In the genomic region with DNA sequence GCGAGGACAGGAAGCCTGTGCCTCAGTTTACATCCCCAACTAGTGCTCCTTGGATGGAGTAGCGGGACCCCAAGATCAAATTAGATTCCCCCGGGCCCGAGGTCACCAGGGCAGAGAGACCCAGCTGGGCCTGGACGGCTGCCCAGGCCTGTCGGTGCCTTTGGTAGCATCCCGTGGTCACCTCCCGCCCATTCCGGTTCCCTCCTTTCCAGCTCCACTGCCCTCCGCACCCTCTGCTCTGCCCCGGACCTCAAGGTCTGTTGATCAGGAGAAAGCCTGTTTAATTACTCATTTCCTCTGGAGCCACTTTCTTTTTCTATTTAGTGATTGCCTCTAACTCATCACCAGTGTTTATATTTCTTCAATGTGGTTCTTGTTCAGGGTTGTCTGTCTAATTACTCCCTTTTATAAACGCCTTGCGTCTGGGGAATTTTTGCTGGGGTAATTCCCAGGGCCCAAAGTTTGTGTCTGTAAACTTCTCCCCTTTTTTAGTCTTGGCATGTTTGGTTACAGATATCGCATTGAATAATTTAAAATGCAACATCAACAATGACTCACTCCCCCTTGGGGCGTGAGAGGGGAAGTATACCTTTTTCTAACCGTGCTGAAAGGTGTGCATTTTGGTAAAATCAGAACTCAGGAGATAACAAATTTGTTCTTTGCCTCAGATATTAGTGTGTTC, we compare ENCODE assay signal across 8 cellular contexts. TPM values are rescaled to one million over a fixed set of nuclear protein-coding genes. Genes with fewer than 3 reads are reported as not detected.
DNase-seq lines count a peak whose midpoint lies in the region; ATAC-seq, FAIRE-seq and TF ChIP-seq lines count a peak whose summit lies in the region.

No MANE protein-coding gene starts in this region.

- H3K79me2 ChIP-seq in mammary epithelial cell (ENCODE audit: insufficient read depth, low read length) (peaks cover 67% of the 10 kb centered on the region), keratinocyte (ENCODE audit: control insufficient read depth, insufficient read depth, low read length) (peaks cover 60% of the 10 kb centered on the region)

- H3K9me3 ChIP-seq in T-helper 17 cell (ENCODE audit: control insufficient read depth, low read length, poor library complexity, severe bottlenecking), result no peaks in the 10 kb centered on the region
- no peaks in the 10 kb centered on the region for H3K9me3 ChIP-seq in mammary epithelial cell (replicated peaks; ENCODE audit: insufficient read depth, low read length)
- no peaks in the 10 kb centered on the region for H3K9me3 ChIP-seq in keratinocyte (ENCODE audit: control insufficient read depth, low read depth, low read length)

- no peaks in the 10 kb centered on the region for H3K9me1 ChIP-seq in keratinocyte (ENCODE audit: control insufficient read depth, extremely low read depth, insufficient read depth, low read length)

- CTCF ChIA-PET in GM10248 (lab: Yijun Ruan, JAX), result interaction anchor here (0.9 to 4.9 kb wide), 6 partner anchors 16 to 73 kb away, joined by 3 to 22 read pairs (median 4); no protein-coding TSS in a partner anchor
- CTCF ChIA-PET in mammary epithelial cell (lab: Charles Lee; ENCODE audit: low non-redundant PET), result no interaction called here

- in situ Hi-C loops in mammary epithelial cell (cut with MboI; ENCODE audit: low sequenced_read_pairs in 2 of 2), result loop anchor here in 1 of 2 donors (10.0 kb wide), 1 partner anchor 61 kb away; no protein-coding TSS in a partner anchor

- peaks cover 34% of the 10 kb centered on the region for H3K4me1 Mint-ChIP-seq in T-helper 17 cell

- H3K27me3 ChIP-seq in mammary epithelial cell (ENCODE audit: insufficient read depth, low read length) (no peaks in the 10 kb centered on the region), keratinocyte (ENCODE audit: control insufficient read depth, extremely low read depth, insufficient read depth, low read length) (no peaks in the 10 kb centered on the region)

- H4K20me1 ChIP-seq in mammary epithelial cell (ENCODE audit: insufficient read depth, low read length), result no peaks in the 10 kb centered on the region
- H4K20me1 ChIP-seq in keratinocyte (ENCODE audit: control insufficient read depth, extremely low read depth, insufficient read depth, low read length), result no peaks in the 10 kb centered on the region

- dilution Hi-C loops in mammary epithelial cell (cut with HindIII; ENCODE audit: low sequenced_read_pairs) (no loop called here), keratinocyte (cut with MboI; ENCODE audit: extremely low pct_ligation_motif_present, low sequenced_read_pairs) (no loop called here)

- peak overlapping the region; percentile 98 for H3K4me2 ChIP-seq in mammary epithelial cell (ENCODE audit: insufficient read depth, low read depth, low read length)
- H3K4me2 ChIP-seq in keratinocyte (ENCODE audit: control insufficient read depth, extremely low read depth, insufficient read depth, low read depth, low read length), result peak overlapping the region; percentile 91

- H2AFZ ChIP-seq in mammary epithelial cell (ENCODE audit: low read depth, low read length) (peak overlapping the region; percentile 39), keratinocyte (ENCODE audit: control insufficient read depth, low read length) (no peak overlapping the region)

- POLR2A ChIA-PET in GM10248 (lab: Yijun Ruan, JAX), result no interaction called here

- TF ChIP-seq CTCF in GM10248 (IDR thresholded peaks at IDR 0.05; ENCODE audit: control extremely low read depth, extremely low read depth, low read depth, missing control alignments), result peak; percentile 33
- TF ChIP-seq CTCF in mammary epithelial cell (conservative IDR thresholded peaks at IDR 0.05 in 1 of 2, IDR thresholded peaks at IDR 0.05 in 1 of 2; ENCODE audit: extremely low read depth in 1 of 2, insufficient read depth in 1 of 2, low read depth in 1 of 2, low read length in 2 of 2), result peak in 1 of 2 donors; percentile 13
- TF ChIP-seq CTCF in keratinocyte (optimal IDR thresholded peaks at IDR 0.05 in 1 of 3, IDR thresholded peaks at IDR 0.05 in 1 of 3, conservative IDR thresholded peaks at IDR 0.05 in 1 of 3; ENCODE audit: extremely low read depth in 1 of 3, insufficient read depth in 2 of 3, low read length in 3 of 3), result no peak

- H3K27ac Mint-ChIP-seq in T-helper 17 cell, result peak overlapping the region; percentile 99

- no peak for FAIRE-seq in keratinocyte (lab: Jason Lieb, UNC)

- peaks cover 6% of the 10 kb centered on the region for H3K36me3 Mint-ChIP-seq in T-helper 17 cell (ENCODE audit: low read depth)

- H3K4me3 ChIP-seq in mammary epithelial cell (replicated peaks in 1 of 3; ENCODE audit: insufficient read depth in 1 of 3, low read depth in 2 of 3, low read length in 3 of 3) (peak overlapping the region; percentile 87 to 94 (median 92)), keratinocyte (ENCODE audit: control insufficient read depth in 2 of 3, extremely low read depth in 1 of 3, insufficient read depth in 2 of 3, low read depth in 1 of 3, low read length in 3 of 3) (peak overlapping the region; percentile 79 to 88 (median 85))

- ATAC-seq in HG03066 (IDR thresholded peaks at IDR 0.05; ENCODE audit: low read depth, unreplicated experiment) (peak; percentile 34), T-helper 17 cell (peak; percentile 67), HG03025 (IDR thresholded peaks at IDR 0.05; ENCODE audit: low FRiP score, unreplicated experiment) (no peak)

- intact Hi-C loops in mammary epithelial cell (cut with micrococcal nuclease), result loop anchor here (1.0 to 2.0 kb wide), 5 partner anchors 41 to 73 kb away; no protein-coding TSS in a partner anchor

- peak overlapping the region; percentile 99 for H3K4me3 Mint-ChIP-seq in T-helper 17 cell

- under 1% methylated on average over 14 of the region's 16 CpGs for WGBS in mammary epithelial cell (ENCODE audit: low coverage, missing lambda C conversion rate)

- TSS peak; percentile 89 for BruUV-seq in mammary epithelial cell (replicated peaks; lab: Mats Ljungman, UMichigan)

- H3K36me3 ChIP-seq in mammary epithelial cell (ENCODE audit: insufficient read depth, low read length), result no peaks in the 10 kb centered on the region
- H3K36me3 ChIP-seq in keratinocyte (ENCODE audit: control insufficient read depth in 2 of 2, extremely low read depth in 1 of 2, insufficient read depth in 2 of 2, low read length in 2 of 2), result peaks cover 0 to 3% of the 10 kb centered on the region in 2 experiments

- H3K4me1 ChIP-seq in mammary epithelial cell (ENCODE audit: insufficient read depth, low read length) (peaks cover 26% of the 10 kb centered on the region), keratinocyte (ENCODE audit: control insufficient read depth, extremely low read depth, insufficient read depth, low read length) (peaks cover 14% of the 10 kb centered on the region)

- peak; percentile 48 for DNase-seq in GM10248 (ENCODE audit: extremely low spot score)
- peak; percentile 17 to 29 (median 18) for DNase-seq in T-helper 17 cell
- peak; percentile 87 for DNase-seq in mammary epithelial cell
- DNase-seq in keratinocyte (ENCODE audit: low read depth, low spot score), result peak; percentile 28
- DNase-seq in stimulated activated CD4-positive, alpha-beta T cell treated with anti-CD3 and anti-CD28 coated beads, Interleukin-1b, Interleukin-23, amount 100 ng/mL, for 4 hours (ENCODE audit: low read depth in 2 of 2), result peak; percentile 25 to 29
- no peak for DNase-seq in NCI-H2227 treated with DMSO at 0.1 percent for 48 hours (lab: John Stamatoyannopoulos, UW)

- H3K27ac ChIP-seq in mammary epithelial cell (ENCODE audit: insufficient read depth, low read depth, low read length) (peak overlapping the region; percentile 94), keratinocyte (ENCODE audit: control insufficient read depth, insufficient read depth, low read length) (peak overlapping the region; percentile 95)

- peak overlapping the region; percentile 96 for H3K9ac ChIP-seq in mammary epithelial cell (ENCODE audit: insufficient read depth, low read length)
- H3K9ac ChIP-seq in keratinocyte (ENCODE audit: control insufficient read depth, extremely low read depth, insufficient read depth, low read length), result peak overlapping the region; percentile 92

- H3K27me3 Mint-ChIP-seq in T-helper 17 cell, result no peaks in the 10 kb centered on the region

RNA-seq across cellular contexts. Expression of gene FOXK1, which starts 1.9 kb away (rescaled TPM):
- total RNA-seq in T-helper 17 cell (10 to 100 TPM; 59.8 to 60.9 TPM), mammary epithelial cell (10 to 100 TPM; 32.7 to 48.2 TPM)
- polyA plus RNA-seq in mammary epithelial cell (10.2 TPM), keratinocyte (4.0 to 9.6 TPM (median 4.4 TPM) in 3 replicates)
- polyA minus RNA-seq in mammary epithelial cell (46.5 TPM), keratinocyte (11.9 to 34.8 TPM (median 13.2 TPM) in 3 replicates)
- polyA plus RNA-seq in keratinocyte (2011; ENCODE audit: low read depth), result 2.9 TPM
- polyA plus RNA-seq in keratinocyte (2011; cell fraction: cytosol; rRNA removed), result 3.9 and 5.8 TPM in 2 replicates
- 24.7 and 28.6 TPM in 2 replicates for polyA plus RNA-seq in keratinocyte (2011; cell fraction: nucleus; rRNA removed)
- 8.4 and 13.3 TPM in 2 replicates for polyA plus RNA-seq in keratinocyte (2012; ENCODE audit: low replicate concordance)
- polyA minus RNA-seq in keratinocyte (2011; cell fraction: cytosol; rRNA and poly(A)+ RNA removed), result 25.7 TPM
- polyA minus RNA-seq in keratinocyte (2011; cell fraction: nucleus; rRNA and poly(A)+ RNA removed), result 33.9 and 37.3 TPM in 2 replicates
